In genomic region chr10:61923210-61924024, GRCh38 we compare ENCODE assay signal across 9 cellular contexts. TPM values are rescaled to one million over a fixed set of nuclear protein-coding genes. Genes with fewer than 3 reads are reported as not detected.
DNase-seq lines count a peak whose midpoint lies in the region; ATAC-seq, FAIRE-seq and TF ChIP-seq lines count a peak whose summit lies in the region.
"Had no signal": no experiment of that assay in that cellular context is flagged by ENCODE, and none has a peak within 500 bp of the region (broad histone marks: within the 10 kb centered on the region; RNA-seq: fewer than 3 reads in every experiment).

No MANE protein-coding gene starts in this region.

- TF ChIP-seq POLR2A in spleen (IDR thresholded peaks at IDR 0.05): no peak

- FAIRE-seq in D721Med (lab: Jason Lieb, UNC): no peak

- H3K9me3 ChIP-seq in right cardiac atrium (ENCODE audit: control insufficient read depth, low read length) (no peaks in the 10 kb centered on the region), aorta (ENCODE audit: control insufficient read depth, low read length) (no peaks in the 10 kb centered on the region), spleen (peaks cover 0 to 2% (median under 1%) of the 10 kb centered on the region in 8 donors)

- H3K4me1 ChIP-seq in right cardiac atrium (ENCODE audit: control insufficient read depth, insufficient read depth, low read length) (no peaks in the 10 kb centered on the region), aorta (ENCODE audit: control insufficient read depth in 1 of 2, insufficient read depth in 2 of 2, low read length in 2 of 2) (peaks cover 3 to 7% of the 10 kb centered on the region in 2 donors), spleen (peaks cover 0 to 49% (median 3%) of the 10 kb centered on the region in 6 donors)

- TF ChIP-seq CTCF in spleen (IDR thresholded peaks at IDR 0.05 in 8 of 11, conservative IDR thresholded peaks at IDR 0.05 in 3 of 11): no peak
- TF ChIP-seq CTCF in D721Med (IDR thresholded peaks at IDR 0.05; ENCODE audit: insufficient read depth, missing control alignments): no peak

- H3K27ac ChIP-seq in right cardiac atrium (ENCODE audit: low read length) (no peak overlapping the region), aorta (ENCODE audit: low read depth in 1 of 2, low read length in 2 of 2) (peak overlapping the region in 1 of 2 donors; percentile 12), spleen (no peak overlapping the region)

- H3K27me3 ChIP-seq in right cardiac atrium (ENCODE audit: control insufficient read depth, insufficient read depth) (no peaks in the 10 kb centered on the region), aorta (ENCODE audit: control insufficient read depth in 1 of 2, insufficient read depth in 2 of 2, low read length in 1 of 2) (no peaks in the 10 kb centered on the region), spleen (replicated peaks in 1 of 7) (no peaks in the 10 kb centered on the region)

- H3K4me3 ChIP-seq in right cardiac atrium (ENCODE audit: low read length) (no peak overlapping the region), aorta (ENCODE audit: low read length in 2 of 2) (no peak overlapping the region), spleen (no peak overlapping the region)

- 79% methylated on average over 6 of the region's 6 CpGs for WGBS in right cardiac atrium
- 39 to 40% methylated on average over 6 of the region's 6 CpGs for WGBS in aorta, 2 donors
- WGBS in spleen, 5 donors: 80 to 89% (median 86%) methylated on average over 6 of the region's 6 CpGs

- DNase-seq in right cardiac atrium: no peak
- DNase-seq in Right ventricle myocardium superior: no peak
- DNase-seq in amniotic epithelial cell (ENCODE audit: low read depth): peak; percentile 93
- DNase-seq in left colon: no peak
- peak in 1 of 2 donors; percentile 38 for DNase-seq in aorta
- no peak for DNase-seq in spleen
- DNase-seq in D721Med (ENCODE audit: insufficient read length, low spot score): no peak

- ATAC-seq in right cardiac atrium (peak; percentile 40 to 46), Right ventricle myocardium superior (ENCODE audit: poor library complexity) (no peak), left colon (peak; percentile 20), aorta (ENCODE audit: low FRiP score) (peak; percentile 70), HG03025 (IDR thresholded peaks at IDR 0.05; ENCODE audit: low FRiP score, unreplicated experiment) (no peak)
- ATAC-seq: Right ventricle myocardium inferior had no signal

- H3K36me3 ChIP-seq in aorta (ENCODE audit: control insufficient read depth in 1 of 2, insufficient read depth in 2 of 2, low read length in 1 of 2) (no peaks in the 10 kb centered on the region), spleen (peaks cover 0 to 74% (median 0%) of the 10 kb centered on the region in 6 donors)

- intact Hi-C loops in right cardiac atrium (cut with DNase I): no loop called here
- intact Hi-C loops in Right ventricle myocardium superior (cut with DNase I): no loop called here
- intact Hi-C loops in left colon (cut with DNase I, micrococcal nuclease): no loop called here
- intact Hi-C loops in aorta (cut with DNase I): no loop called here
- intact Hi-C loops in spleen (cut with DNase I; ENCODE audit: low total_unique reads): no loop called here

RNA-seq across cellular contexts. Expression of gene ARID5B, which starts 21.9 kb away (rescaled TPM):
- 10 to 100 TPM; 16.9 to 31.8 (median 20.1) TPM for total RNA-seq in right cardiac atrium
- 13.7 TPM for polyA plus RNA-seq in right cardiac atrium
- 13.2 TPM for total RNA-seq in Right ventricle myocardium superior
- 10 to 100 TPM; 20.0 to 20.5 TPM for total RNA-seq in left colon
- 100 to 1,000 TPM in 1 of 2 donors, 10 to 100 TPM in 1; 66.2 to 143 TPM for total RNA-seq in aorta
- 10 to 100 TPM in 1 of 2 donors, 1 to 10 TPM in 1; 7.8 to 33.2 TPM for polyA plus RNA-seq in aorta
- 10 to 100 TPM; 40.1 to 70.7 (median 46.9) TPM for total RNA-seq in spleen
- polyA plus RNA-seq in spleen: 1 to 10 TPM; 5.6 to 9.0 (median 6.8) TPM

Comparison
In these comparisons a context has a peak if more than half of its experiments do, and no peak if none do; other contexts are left out.
1. ATAC-seq: peak in right cardiac atrium (2 of 2), left colon (single experiment) and aorta (single experiment); none in Right ventricle myocardium superior (single experiment) and HG03025 (single experiment).